Comparison of ENCODE assay signal across 8 cellular contexts in genomic region chr5:88883566-88884434, GRCh38. TPM values are rescaled to one million over a fixed set of nuclear protein-coding genes. Genes with fewer than 3 reads are reported as not detected.
A peak's percentile ranks its signal among the peaks of the same experiment; 100 is the strongest.
DNase-seq lines count a peak whose midpoint lies in the region; ATAC-seq, FAIRE-seq and TF ChIP-seq lines count a peak whose summit lies in the region.

No MANE protein-coding gene starts in this region.

- H3K9me3 ChIP-seq in OCI-LY7 (ENCODE audit: low read length) (no peaks in the 10 kb centered on the region), prostate gland (no peaks in the 10 kb centered on the region)

- ATAC-seq in HG03354 (IDR thresholded peaks at IDR 0.05; ENCODE audit: poor library complexity, severe bottlenecking, unreplicated experiment) (peak; percentile 36), GM18519 (IDR thresholded peaks at IDR 0.05; ENCODE audit: low FRiP score, unreplicated experiment) (no peak)

- H3K27me3 ChIP-seq in prostate gland (replicated peaks; ENCODE audit: insufficient read depth) = no peaks in the 10 kb centered on the region

- WGBS in prostate gland = under 1% methylated on average over 49 of the region's 49 CpGs

- TF ChIP-seq POLR2A in GM12892 (IDR thresholded peaks at IDR 0.05; ENCODE audit: low read depth, low read length) (peak; percentile 72), prostate gland (IDR thresholded peaks at IDR 0.05) (peak; percentile 41)

- peaks cover 28% of the 10 kb centered on the region; the same call in 1 of the 2 replicates for H3K79me2 ChIP-seq in OCI-LY7 (ENCODE audit: insufficient read depth, low read depth, low read length)

- H3K4me3 Mint-ChIP-seq in brain = peak overlapping the region; percentile 93 to 98 (median 94)

- H3K36me3 ChIP-seq in OCI-LY7 (ENCODE audit: insufficient read depth, low read length) (no peaks in the 10 kb centered on the region), prostate gland (no peaks in the 10 kb centered on the region)

- CTCF ChIA-PET in AG04449 (lab: Yijun Ruan, JAX) (interaction anchor here (0.6 to 5.3 kb wide), 5 partner anchors 54 to 690 kb away, joined by 3 to 41 read pairs (median 3); no protein-coding TSS in a partner anchor), OCI-LY7 (lab: Charles Lee; ENCODE audit: unreplicated experiment) (no interaction called here)

- POLR2A ChIA-PET in AG04449 (lab: Yijun Ruan, JAX) = interaction anchor here (0.6 to 1.0 kb wide), 4 partner anchors 98 to 1487 kb away, joined by 3 to 5 read pairs (median 4); no protein-coding TSS in a partner anchor
- POLR2A ChIA-PET in OCI-LY7 (lab: Charles Lee) = interaction anchor here (0.5 to 3.9 kb wide), 19 partner anchors 9 to 224 kb away, joined by 3 to 20 read pairs (median 4); no protein-coding TSS in a partner anchor

- peak; percentile 2 for TF ChIP-seq CTCF in AG04449 (IDR thresholded peaks at IDR 0.05; ENCODE audit: insufficient read depth, low read length, missing control alignments)
- 0 out of 2 replicates have a peak, but pooled peaks have one; percentile 9 for TF ChIP-seq CTCF in OCI-LY7 (conservative IDR thresholded peaks at IDR 0.05; ENCODE audit: low read length)
- TF ChIP-seq CTCF in brain (conservative IDR thresholded peaks at IDR 0.05) = no peak
- peak in 1 of 4 experiments; percentile 6 for TF ChIP-seq CTCF in prostate gland (IDR thresholded peaks at IDR 0.05)

- H3K4me1 ChIP-seq in OCI-LY7 (ENCODE audit: insufficient read depth, low read length, poor library complexity, severe bottlenecking) (peaks cover 34% of the 10 kb centered on the region), prostate gland (replicated peaks) (no peaks in the 10 kb centered on the region)

- peak overlapping the region; percentile 83 for H2AFZ ChIP-seq in OCI-LY7 (ENCODE audit: low read length)

- H3K4me1 Mint-ChIP-seq in brain = peaks cover 61% of the 10 kb centered on the region

- intact Hi-C loops in OCI-LY7 (cut with micrococcal nuclease; ENCODE audit: unreplicated experiment) = loop anchor here (5.0 kb wide), 2 partner anchors 616 to 1524 kb away; partner anchors contain the start of genes CETN3 and TMEM161B
- intact Hi-C loops in prostate gland (cut with DNase I) = loop anchor here (5.0 kb wide), 3 partner anchors 46 to 151 kb away; no protein-coding TSS in a partner anchor

- H3K4me2 ChIP-seq in OCI-LY7 (ENCODE audit: low read length) = peak overlapping the region; percentile 88

- DNase-seq in AG04449 (ENCODE audit: low read depth, low spot score) (no peak), GM12892 (ENCODE audit: insufficient read length) (peak; percentile 15), OCI-LY7 (ENCODE audit: low spot score) (peak; percentile 53), hypothalamus (lab: John Stamatoyannopoulos, UW) (peak in 45 of 51 donors; percentile 9 to 85 (median 41)), prostate gland (ENCODE audit: low spot score) (peak; percentile 26)

- peaks cover 6% of the 10 kb centered on the region; the same call in 1 of the 2 replicates for H4K20me1 ChIP-seq in OCI-LY7 (ENCODE audit: insufficient read depth, low read length)

- H3K9me3 Mint-ChIP-seq in brain = no peaks in the 10 kb centered on the region

- no peaks in the 10 kb centered on the region for H3K9me2 ChIP-seq in OCI-LY7 (ENCODE audit: insufficient read depth, low read length)

- H3K27me3 Mint-ChIP-seq in brain = peaks cover 46% of the 10 kb centered on the region

- peak overlapping the region; percentile 87 to 97 (median 96) for H3K27ac Mint-ChIP-seq in brain

- no peaks in the 10 kb centered on the region for H3K36me3 Mint-ChIP-seq in brain

- FAIRE-seq in GM12892 (lab: Jason Lieb, UNC) = peak; percentile 90

- peak overlapping the region; percentile 68 for H3K4me3 ChIP-seq in AG04449 (ENCODE audit: low read depth, low read length)
- peak overlapping the region; percentile 73 for H3K4me3 ChIP-seq in OCI-LY7 (ENCODE audit: low read depth, low read length, poor library complexity, severe bottlenecking)
- H3K4me3 ChIP-seq in prostate gland = peak overlapping the region; percentile 42 to 53

- no TSS peak for BruUV-seq in OCI-LY7 (replicated peaks; lab: Mats Ljungman, UMichigan)

- H3K27ac ChIP-seq in OCI-LY7 (ENCODE audit: low read depth, low read length, poor library complexity, severe bottlenecking) = no peak overlapping the region
- peak overlapping the region; percentile 74 to 82 for H3K27ac ChIP-seq in prostate gland

RNA-seq across cellular contexts. Expression of gene MEF2C, which starts 0.8 kb away (rescaled TPM):
- polyA plus RNA-seq in GM12892 (2012; ENCODE audit: missing spikeins) = 207 TPM
- total RNA-seq in OCI-LY7 (2014; rRNA removed; shearing (Covaris generic)) = 5.5 and 9.5 TPM in 2 replicates
- 57.6 and 58.7 TPM in 2 replicates for total RNA-seq in OCI-LY7 (2022)
- polyA plus RNA-seq in brain (ENCODE audit: insufficient read depth, low read depth, low replicate concordance) = 9.8 TPM
- total RNA-seq in prostate gland = 10 to 100 TPM; 13.9 to 44.0 TPM

Comparison
In these comparisons a context has a peak if more than half of its experiments do, and no peak if none do; other contexts are left out.
1. CTCF ChIP-seq: peak in AG04449 (single experiment) and OCI-LY7 (single experiment); none in brain (0 of 2).
2. Peak in every context shown above with its lines, with median percentiles within 50 percentile points of each other: H3K4me3 ChIP-seq.